ENCODE assay signal across 1 cellular context in genomic region chr6:24678792-24679352, GRCh38. TPM values are rescaled to one million over a fixed set of nuclear protein-coding genes. Genes with fewer than 3 reads are reported as not detected.
"Had no signal": no experiment of that assay in that cellular context is flagged by ENCODE, and none has a peak within 500 bp of the region (broad histone marks: within the 10 kb centered on the region; RNA-seq: fewer than 3 reads in every experiment).

No MANE protein-coding gene starts in this region.

RNA-seq across cellular contexts. Expression of gene KIAA0319, which starts 32.9 kb away (rescaled TPM):
- total RNA-seq: GM23248 had no signal
